19 cellular contexts compared by ENCODE assay signal in the genomic region with DNA sequence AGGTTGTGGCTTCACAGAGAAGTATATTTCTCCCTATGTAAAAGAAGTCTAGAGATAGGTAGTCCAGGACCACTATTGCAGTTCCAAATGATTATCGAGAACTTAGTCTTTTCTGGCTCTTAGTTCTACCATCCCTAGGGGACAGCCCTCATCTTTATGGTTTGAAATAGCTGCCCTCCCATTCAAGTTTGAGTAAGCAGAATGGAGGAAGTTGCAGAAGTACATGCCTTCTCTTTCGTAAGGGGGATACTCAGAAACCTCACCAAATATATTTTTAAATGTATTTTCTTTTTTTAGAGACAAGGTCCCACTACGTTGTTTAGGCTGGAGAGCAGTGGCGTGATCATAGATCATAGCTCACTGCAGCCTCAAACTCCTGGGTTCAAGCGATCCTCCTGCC.
"Had no signal": no experiment of that assay in that cellular context is flagged by ENCODE, and none has a peak within 500 bp of the region (broad histone marks: within the 10 kb centered on the region; RNA-seq: fewer than 3 reads in every experiment).

No MANE protein-coding gene starts in this region.

- H3K27ac ChIP-seq: ascending aorta, colonic mucosa, gastrocnemius medialis had no signal

- H3K9me3 ChIP-seq: ascending aorta, colonic mucosa, gastrocnemius medialis, left lung had no signal

- H3K36me3 ChIP-seq: ascending aorta, colonic mucosa, gastrocnemius medialis, left lung had no signal

- DNase-seq: activated CD8-positive, alpha-beta memory T cell treated with anti-CD3 and anti-CD28 coated beads for 24 hours; activated CD8-positive, alpha-beta memory T cell treated with anti-CD3 and anti-CD28 coated beads, Interleukin-2, amount 50 U/mL, for 48 hours; activated effector memory CD4-positive, alpha-beta T cell treated with anti-CD3 and anti-CD28 coated beads, Interleukin-2, amount 50 U/mL, for 16 hours; activated naive CD4-positive, alpha-beta T cell treated with anti-CD3 and anti-CD28 coated beads, Interleukin-2, amount 50 U/mL, for 16 hours; activated T-cell treated with anti-CD3 and anti-CD28 coated beads, Interleukin-2, amount 50 U/mL, for 48 hours; colonic mucosa; erythroblast; gastrocnemius medialis; head of caudate nucleus; kidney; left lung; mammary epithelial cell; midbrain; nephron progenitor cell; retina; stimulated activated naive CD4-positive, alpha-beta T cell; T1000 had no signal

- H3K4me3 ChIP-seq: ascending aorta, colonic mucosa, gastrocnemius medialis, left lung had no signal

- ATAC-seq: activated CD4-positive, CD25-positive, alpha-beta regulatory T cell treated with anti-CD3 and anti-CD28 coated beads, Interleukin-2, amount 50 U/mL, for 24 hours; gastrocnemius medialis; left lung had no signal

- H3K27me3 ChIP-seq: ascending aorta, colonic mucosa, gastrocnemius medialis, left lung had no signal
